ENCODE assay signal across 31 cellular contexts in the genomic region with DNA sequence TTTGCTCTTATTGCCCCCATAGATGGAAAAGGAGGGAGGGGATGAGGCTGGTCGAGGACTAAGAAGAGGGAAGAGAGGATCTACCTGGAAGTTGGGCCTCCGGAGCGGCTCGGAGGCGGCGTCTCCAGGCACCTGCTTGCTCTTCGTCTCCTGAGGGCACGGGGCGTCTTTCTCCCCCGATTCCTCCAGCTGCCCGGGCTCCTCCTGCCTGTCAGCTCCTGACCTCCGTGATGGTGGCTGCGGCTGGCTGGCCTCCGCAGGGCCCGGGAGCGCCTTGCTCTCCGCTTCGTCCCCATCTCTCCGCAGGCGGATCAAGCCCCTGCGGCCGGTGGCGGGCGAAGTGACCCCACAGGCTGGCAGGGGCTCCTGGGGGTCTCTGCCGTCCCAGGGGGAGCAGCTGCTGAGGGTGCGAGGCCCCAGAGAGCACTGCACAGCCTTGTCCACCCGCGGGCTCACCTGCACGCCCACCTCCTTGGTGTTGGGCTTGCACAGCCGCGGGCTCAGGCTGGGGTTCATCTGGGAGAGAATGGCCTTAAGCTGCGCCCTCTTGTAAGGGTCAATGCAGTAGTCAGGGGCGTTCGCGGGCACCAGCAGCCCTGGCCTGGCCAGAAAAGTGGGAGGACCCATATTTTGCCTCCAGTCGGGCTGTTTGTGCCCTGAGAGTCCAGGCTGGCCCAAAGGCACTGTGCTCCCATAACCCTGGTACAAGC. TPM values are rescaled to one million over a fixed set of nuclear protein-coding genes. Genes with fewer than 3 reads are reported as not detected.
"Had no signal": no experiment of that assay in that cellular context is flagged by ENCODE, and none has a peak within 500 bp of the region (broad histone marks: within the 10 kb centered on the region; RNA-seq: fewer than 3 reads in every experiment).

No MANE protein-coding gene starts in this region.

- H3K4me3 ChIP-seq: Peyer's patch, SJSA1 had no signal

- DNase-seq: activated CD4-positive, alpha-beta T cell treated with anti-CD3 and anti-CD28 coated beads for 4 hours; activated CD8-positive, alpha-beta memory T cell treated with anti-CD3 and anti-CD28 coated beads, Interleukin-2, amount 50 U/mL, for 4 hours; activated CD8-positive, alpha-beta T cell treated with anti-CD3 and anti-CD28 coated beads for 36 hours; activated naive CD8-positive, alpha-beta T cell treated with anti-CD3 and anti-CD28 coated beads, Interleukin-2, amount 50 U/mL, for 24 hours; activated T-cell treated with anti-CD3 and anti-CD28 coated beads, Interleukin-2, amount 50 U/mL, for 72 hours; amygdala; NCI-H1092 treated with DMSO at 0.1 percent for 48 hours; NCI-H1417 treated with DMSO at 0.1 percent for 48 hours; NCI-H1694; NCI-H2029; NCI-H2107; NCI-H2171 treated with DMSO at 0.1 percent for 48 hours; NCI-H345; NCI-H510A; NCI-H526 treated with DMSO at 0.1 percent for 48 hours; NCI-H82; OCI-M1; Peyer's patch; SHP77; SW 1271 had no signal

- H3K27ac ChIP-seq: Peyer's patch, RWPE1, SJSA1 had no signal

- ATAC-seq: activated CD4-positive, CD25-positive, alpha-beta regulatory T cell treated with anti-CD3 and anti-CD28 coated beads, Interleukin-2, amount 50 U/mL, for 24 hours; activated CD8-positive, alpha-beta T cell treated with anti-CD3 and anti-CD28 coated beads for 36 hours; activated naive CD8-positive, alpha-beta T cell treated with anti-CD3 and anti-CD28 coated beads, Interleukin-2, amount 50 U/mL, for 24 hours; activated T-cell treated with anti-CD3 and anti-CD28 coated beads, Interleukin-2, amount 50 U/mL, for 72 hours; SK-N-SH treated with all-trans-retinoic acid at 6 μM for 48 hours had no signal

- H3K9me3 ChIP-seq: Peyer's patch, SJSA1 had no signal

- H3K9me3 Mint-ChIP-seq: activated CD8-positive, alpha-beta T cell treated with anti-CD3 and anti-CD28 coated beads for 36 hours; activated naive CD4-positive, alpha-beta T cell treated with anti-CD3 and anti-CD28 coated beads, Interleukin-2, amount 50 U/mL, for 24 hours; activated naive CD8-positive, alpha-beta T cell treated with anti-CD3 and anti-CD28 coated beads, Interleukin-2, amount 50 U/mL, for 24 hours; activated T-cell treated with anti-CD3 and anti-CD28 coated beads, Interleukin-2, amount 50 U/mL, for 72 hours; brain; central memory CD8-positive, alpha-beta T cell had no signal

- H3K27me3 Mint-ChIP-seq: activated CD8-positive, alpha-beta T cell treated with anti-CD3 and anti-CD28 coated beads for 36 hours; activated naive CD4-positive, alpha-beta T cell treated with anti-CD3 and anti-CD28 coated beads, Interleukin-2, amount 50 U/mL, for 24 hours; activated naive CD8-positive, alpha-beta T cell treated with anti-CD3 and anti-CD28 coated beads, Interleukin-2, amount 50 U/mL, for 24 hours; central memory CD8-positive, alpha-beta T cell had no signal

- H3K27me3 ChIP-seq: Peyer's patch, SJSA1 had no signal

- H3K27ac Mint-ChIP-seq: activated CD8-positive, alpha-beta T cell treated with anti-CD3 and anti-CD28 coated beads for 36 hours; activated naive CD8-positive, alpha-beta T cell treated with anti-CD3 and anti-CD28 coated beads, Interleukin-2, amount 50 U/mL, for 24 hours; activated T-cell treated with anti-CD3 and anti-CD28 coated beads, Interleukin-2, amount 50 U/mL, for 72 hours; brain had no signal

- FAIRE-seq: astrocyte had no signal

- H3K36me3 Mint-ChIP-seq: activated naive CD4-positive, alpha-beta T cell treated with anti-CD3 and anti-CD28 coated beads, Interleukin-2, amount 50 U/mL, for 24 hours; brain had no signal

- H3K4me3 Mint-ChIP-seq: activated CD8-positive, alpha-beta T cell treated with anti-CD3 and anti-CD28 coated beads for 36 hours; activated naive CD4-positive, alpha-beta T cell treated with anti-CD3 and anti-CD28 coated beads, Interleukin-2, amount 50 U/mL, for 24 hours; activated naive CD8-positive, alpha-beta T cell treated with anti-CD3 and anti-CD28 coated beads, Interleukin-2, amount 50 U/mL, for 24 hours; activated T-cell treated with anti-CD3 and anti-CD28 coated beads, Interleukin-2, amount 50 U/mL, for 72 hours; brain; central memory CD8-positive, alpha-beta T cell had no signal

- H3K36me3 ChIP-seq: Peyer's patch, SJSA1 had no signal

RNA-seq across cellular contexts. Expression of a gene that starts 3.8 kb away (rescaled TPM):
- total RNA-seq: activated CD8-positive, alpha-beta T cell treated with anti-CD3 and anti-CD28 coated beads for 36 hours; activated T-cell treated with anti-CD3 and anti-CD28 coated beads, Interleukin-2, amount 50 U/mL, for 72 hours; astrocyte; LHCN-M2; M059J; Peyer's patch; T-helper 1 cell treated with Interleukin-12 subunit alpha and Interleukin-12 subunit beta and Interleukin-4 antibody, amounts not matched to agents 30 ng/mL and 1 ng/mL, for 36 hours had no signal
